28 cellular contexts compared by ENCODE assay signal in the genomic region with DNA sequence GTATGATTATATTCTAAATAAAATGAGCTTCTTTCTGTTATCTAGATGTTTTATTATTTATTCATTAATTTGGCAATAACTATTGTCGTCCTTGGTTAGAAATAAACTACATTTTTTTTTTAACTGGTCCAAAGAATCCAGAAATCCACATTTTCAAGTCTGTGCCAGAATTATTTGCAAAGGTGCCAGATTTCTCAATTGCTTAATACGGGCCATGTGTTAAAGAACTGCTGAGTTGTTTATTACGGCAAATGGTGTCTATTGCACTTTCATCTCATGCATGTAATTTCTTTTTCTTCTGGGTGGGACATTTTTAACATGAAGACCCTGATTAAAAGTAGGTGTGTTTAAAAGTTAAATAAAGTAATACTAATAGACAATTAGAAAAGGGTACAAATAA.
A peak's percentile ranks its signal among the peaks of the same experiment; 100 is the strongest.
DNase-seq lines count a peak whose midpoint lies in the region; ATAC-seq, FAIRE-seq and TF ChIP-seq lines count a peak whose summit lies in the region.
"Had no signal": no experiment of that assay in that cellular context is flagged by ENCODE, and none has a peak within 500 bp of the region (broad histone marks: within the 10 kb centered on the region; RNA-seq: fewer than 3 reads in every experiment).

No MANE protein-coding gene starts in this region.

- DNase-seq in NCI-H2171 (lab: John Stamatoyannopoulos, UW) (peak; percentile 5), NCI-H2171 treated with DMSO at 0.1 percent for 48 hours (lab: John Stamatoyannopoulos, UW) (no peak), astrocyte (ENCODE audit: low read depth) (peak; percentile 26), fibroblast of pulmonary artery (ENCODE audit: low read depth) (peak; percentile 34), sciatic nerve (ENCODE audit: low spot score) (no peak), GM13976 (ENCODE audit: low spot score) (no peak), type B pancreatic cell (ENCODE audit: extremely low spot score, unreplicated experiment) (no peak)
- DNase-seq: activated CD4-positive, alpha-beta T cell treated with anti-CD3 and anti-CD28 coated beads for 48 hours; activated naive CD4-positive, alpha-beta T cell; activated T-cell treated with anti-CD3 and anti-CD28 coated beads, Interleukin-2, amount 50 U/mL, for 48 hours; CD8-positive, alpha-beta memory T cell; central memory CD4-positive, alpha-beta T cell; GOT3; kidney; MG63; NCI-H1417 treated with DMSO at 0.1 percent for 48 hours; NCI-H526 treated with DMSO at 0.1 percent for 48 hours; small intestine; stimulated activated CD4-positive, alpha-beta T cell treated with anti-CD3 and anti-CD28 coated beads, Interleukin-1b, Interleukin-23, amount 100 ng/mL, for 48 hours; T-helper 2 cell; upper lobe of left lung had no signal

- no peak overlapping the region for H3K4me2 ChIP-seq in astrocyte (ENCODE audit: low read length)

- H3K79me2 ChIP-seq in astrocyte (ENCODE audit: insufficient read depth, low read length), result no peaks in the 10 kb centered on the region

- in situ Hi-C loops in GM13976 (cut with MboI; ENCODE audit: low sequenced_read_pairs, unreplicated experiment), result no loop called here

- FAIRE-seq in astrocyte (lab: Jason Lieb, UNC), result no peak
- FAIRE-seq: G401.6, GM18507, K562, kidney had no signal

- no peak overlapping the region for H3K27ac ChIP-seq in astrocyte (ENCODE audit: low read depth, low read length)
- H3K27ac ChIP-seq: 22Rv1, epithelial cell of prostate, upper lobe of left lung had no signal

- H3K4me3 ChIP-seq in astrocyte (ENCODE audit: insufficient read depth, low read depth, low read length) (no peak overlapping the region), fibroblast of pulmonary artery (replicated peaks; ENCODE audit: low read depth, low read length) (no peak overlapping the region)
- H3K4me3 ChIP-seq: K562, MG63, upper lobe of left lung had no signal

- no peak for TF ChIP-seq CTCF in astrocyte (IDR thresholded peaks at IDR 0.05; ENCODE audit: insufficient read depth, low read depth, low read length)
- no peak for TF ChIP-seq CTCF in fibroblast of pulmonary artery (IDR thresholded peaks at IDR 0.05; ENCODE audit: low read length, missing control alignments)
- TF ChIP-seq CTCF in GM13976 (IDR thresholded peaks at IDR 0.05; ENCODE audit: borderline replicate concordance, control extremely low read depth, extremely low read depth, insufficient read depth, missing control alignments), result no peak
- no peak for TF ChIP-seq CTCF in type B pancreatic cell (conservative IDR thresholded peaks at IDR 0.05)

- no peaks in the 10 kb centered on the region for H3K9me3 ChIP-seq in astrocyte (ENCODE audit: insufficient read depth, low read depth, low read length)
- H3K9me3 ChIP-seq: MG63, upper lobe of left lung had no signal

- H3K36me3 Mint-ChIP-seq in astrocyte (ENCODE audit: low read depth, unreplicated experiment) (no peaks in the 10 kb centered on the region), type B pancreatic cell (no peaks in the 10 kb centered on the region)
- H3K36me3 Mint-ChIP-seq: CD8-positive, alpha-beta memory T cell had no signal

- H3K9me3 Mint-ChIP-seq in astrocyte (ENCODE audit: unreplicated experiment), result no peaks in the 10 kb centered on the region
- no peaks in the 10 kb centered on the region for H3K9me3 Mint-ChIP-seq in type B pancreatic cell

- H3K27ac Mint-ChIP-seq in astrocyte (ENCODE audit: unreplicated experiment) (no peak overlapping the region), type B pancreatic cell (no peak overlapping the region)
- H3K27ac Mint-ChIP-seq: B cell; CD8-positive, alpha-beta memory T cell had no signal

- H3K27me3 Mint-ChIP-seq in astrocyte (ENCODE audit: low read depth, unreplicated experiment) (no peaks in the 10 kb centered on the region), type B pancreatic cell (peaks cover 3% of the 10 kb centered on the region)
- H3K27me3 Mint-ChIP-seq: B cell; CD8-positive, alpha-beta memory T cell had no signal

- no peaks in the 10 kb centered on the region for H4K20me1 ChIP-seq in astrocyte (ENCODE audit: insufficient read depth, low read length)

- H3K27me3 ChIP-seq in astrocyte (ENCODE audit: insufficient read depth, low read length), result no peaks in the 10 kb centered on the region
- H3K27me3 ChIP-seq: MG63, upper lobe of left lung had no signal

- H2AFZ ChIP-seq in astrocyte (ENCODE audit: low read depth, low read length), result no peak overlapping the region

- H3K36me3 ChIP-seq in astrocyte (ENCODE audit: insufficient read depth, low read length), result no peaks in the 10 kb centered on the region
- H3K36me3 ChIP-seq: MG63, upper lobe of left lung had no signal

- H3K9ac ChIP-seq in astrocyte (ENCODE audit: low read length), result no peak overlapping the region

- peak; percentile 86 for ATAC-seq in sciatic nerve
- ATAC-seq in HG03439 (IDR thresholded peaks at IDR 0.05; ENCODE audit: unreplicated experiment), result no peak
- ATAC-seq: K562 had no signal

- H3K4me3 Mint-ChIP-seq in astrocyte (ENCODE audit: unreplicated experiment), result no peak overlapping the region
- H3K4me3 Mint-ChIP-seq in type B pancreatic cell, result no peak overlapping the region
- H3K4me3 Mint-ChIP-seq: B cell; CD8-positive, alpha-beta memory T cell had no signal

- H3K4me1 Mint-ChIP-seq in astrocyte (ENCODE audit: low read depth, unreplicated experiment), result peaks cover 13% of the 10 kb centered on the region
- H3K4me1 Mint-ChIP-seq in type B pancreatic cell (ENCODE audit: unreplicated experiment), result no peaks in the 10 kb centered on the region
- H3K4me1 Mint-ChIP-seq: B cell; CD8-positive, alpha-beta memory T cell had no signal

- no peaks in the 10 kb centered on the region for H3K4me1 ChIP-seq in astrocyte (ENCODE audit: insufficient read depth, low read length)
- H3K4me1 ChIP-seq: upper lobe of left lung had no signal

- intact Hi-C loops in sciatic nerve (cut with DNase I), result no loop called here

Comparison
In these comparisons a context has a peak if more than half of its experiments do, and no peak if none do; other contexts are left out.
1. DNase-seq: peak in NCI-H2171 (single experiment), astrocyte (single experiment) and fibroblast of pulmonary artery (single experiment); none in NCI-H2171 treated with DMSO at 0.1 percent for 48 hours (single experiment), sciatic nerve (single experiment), GM13976 (single experiment) and type B pancreatic cell (single experiment).